Comparison of ENCODE assay signal across 3 cellular contexts in the genomic region with DNA sequence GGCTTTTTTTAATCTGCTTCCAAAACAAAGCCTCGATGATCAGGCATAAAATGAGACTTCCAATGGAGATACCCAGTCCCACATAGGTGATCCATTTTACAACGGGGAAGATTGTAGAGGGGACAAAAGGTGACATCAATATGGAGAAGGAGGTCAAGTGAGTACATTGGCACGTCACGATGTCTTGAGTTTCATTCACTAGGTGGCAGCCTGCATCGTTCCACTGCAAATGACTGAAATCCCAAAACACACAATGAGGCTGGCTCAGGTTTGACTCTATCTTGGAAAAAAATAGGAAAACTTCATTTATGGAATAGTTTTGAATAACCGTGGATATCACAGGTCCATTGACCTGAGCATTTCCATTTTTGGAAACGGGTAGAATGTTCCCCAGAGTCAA.
TF ChIP-seq lines count a peak whose summit lies in the region.

No MANE protein-coding gene starts in this region.

TF ChIP-seq in SK-N-SH, 30 proteins besides CTCF, POLR2A, EP300 and RAD21:
- TF ChIP-seq SMC3 (IDR thresholded peaks at IDR 0.05; ENCODE audit: low read depth, low read length) (peak; percentile 23; the same call in 1 of the 2 replicates), EZH2phosphoT487 (IDR thresholded peaks at IDR 0.05; ENCODE audit: borderline replicate concordance, low read depth) (no peak), GABPA (IDR thresholded peaks at IDR 0.05; ENCODE audit: low read depth) (no peak), POLR2AphosphoS5 (IDR thresholded peaks at IDR 0.05; ENCODE audit: low read depth, low read length) (no peak)

TF ChIP-seq in SK-N-SH treated with all-trans-retinoic acid at 6 μM for 48 hours, 23 proteins besides CTCF, POLR2A, EP300 and RAD21:
- no peak for TF ChIP-seq SNAI2 (CRISPR knock-in tag; IDR thresholded peaks at IDR 0.05)

TF ChIP-seq in K562, 482 proteins besides CTCF, POLR2A, EP300 and RAD21:
- TF ChIP-seq CREM (IDR thresholded peaks at IDR 0.05; ENCODE audit: low read depth) = 0 out of 2 replicates have a peak, but pooled peaks have one; percentile 37
- no peak for TF ChIP-seq SIRT6 (IDR thresholded peaks at IDR 0.05; ENCODE audit: low read depth, low read length)
- no peak for TF ChIP-seq ZNF282 (CRISPR knock-in tag; IDR thresholded peaks at IDR 0.05)
- no peak for TF ChIP-seq ATF1 (CRISPR knock-in tag; IDR thresholded peaks at IDR 0.05)
- TF ChIP-seq ATF1 (tag; IDR thresholded peaks at IDR 0.05) = 0 out of 2 replicates have a peak, but pooled peaks have one; percentile 15
